Comparison of ENCODE assay signal across 8 cellular contexts in genomic region chr17:28371245-28372202, GRCh38. TPM values are rescaled to one million over a fixed set of nuclear protein-coding genes. Genes with fewer than 3 reads are reported as not detected.
DNase-seq lines count a peak whose midpoint lies in the region; ATAC-seq and TF ChIP-seq lines count a peak whose summit lies in the region.

Gene SARM1 (plus strand): TSS chr17:28371694. CDS start chr17:28372033, 339 bp downstream.

- ATAC-seq in HG03039 (IDR thresholded peaks at IDR 0.05; ENCODE audit: unreplicated experiment) = peak; percentile 41
- ATAC-seq in activated CD8-positive, alpha-beta T cell treated with anti-CD3 and anti-CD28 coated beads for 36 hours = peak; percentile 95

- H3K27ac Mint-ChIP-seq in activated CD8-positive, alpha-beta T cell treated with anti-CD3 and anti-CD28 coated beads for 36 hours = peak within 1 kb of the TSS; percentile 86

- intact Hi-C loops in activated CD8-positive, alpha-beta T cell treated with anti-CD3 and anti-CD28 coated beads for 36 hours (cut with micrococcal nuclease) = no loop called here

- POLR2A ChIA-PET in activated CD8-positive, alpha-beta T cell treated with anti-CD3 and anti-CD28 coated beads for 36 hours (lab: Charles Lee) = interaction anchor here (0.6 to 5.5 kb wide), 6 partner anchors 9 to 190 kb away, joined by 3 to 35 read pairs (median 6); partner anchors contain the start of gene POLDIP2

- H3K4me1 Mint-ChIP-seq in activated CD8-positive, alpha-beta T cell treated with anti-CD3 and anti-CD28 coated beads for 36 hours (ENCODE audit: low read depth) = peaks cover 20% of the 10 kb centered on the region

- peak within 1 kb of the TSS; percentile 84 for H3K4me3 Mint-ChIP-seq in activated CD8-positive, alpha-beta T cell treated with anti-CD3 and anti-CD28 coated beads for 36 hours

- no peaks in the 10 kb centered on the region for H3K27me3 Mint-ChIP-seq in activated CD8-positive, alpha-beta T cell treated with anti-CD3 and anti-CD28 coated beads for 36 hours

- H3K36me3 Mint-ChIP-seq in activated CD8-positive, alpha-beta T cell treated with anti-CD3 and anti-CD28 coated beads for 36 hours (ENCODE audit: low read depth) = peaks cover 9% of the 10 kb centered on the region

- CTCF ChIA-PET in activated CD8-positive, alpha-beta T cell treated with anti-CD3 and anti-CD28 coated beads for 36 hours (lab: Charles Lee) = interaction anchor here (1.4 to 1.7 kb wide), 2 partner anchors 13 to 43 kb away, joined by 3 to 4 read pairs; no protein-coding TSS in a partner anchor

- no peak for TF ChIP-seq CTCF in activated CD8-positive, alpha-beta T cell treated with anti-CD3 and anti-CD28 coated beads for 36 hours (IDR thresholded peaks at IDR 0.05)

- DNase-seq in NK-92 treated with Interleukin-12 subunit alpha and Interleukin-12 subunit beta, amount 100 ng/mL, for 24 hours (lab: John Stamatoyannopoulos, UW) = peak; percentile 92
- DNase-seq in NK-92 (lab: John Stamatoyannopoulos, UW; ENCODE audit: unreplicated experiment) (no peak), NCI-H460 (ENCODE audit: extremely low read depth, low read depth) (peak; percentile 79), ecto neural progenitor cell (ENCODE audit: low spot score) (peak; percentile 99), medulla oblongata (ENCODE audit: extremely low spot score) (peak; percentile 83)
- peak; percentile 97 for DNase-seq in activated CD8-positive, alpha-beta T cell treated with anti-CD3 and anti-CD28 coated beads for 36 hours
- peak; percentile 66 to 89 (median 69) for DNase-seq in stimulated activated CD4-positive, alpha-beta T cell treated with anti-CD3 and anti-CD28 coated beads, TNF-alpha, amount 100 ng/mL, for 24 hours (ENCODE audit: low read depth in 3 of 3)

- no peaks in the 10 kb centered on the region for H3K9me3 Mint-ChIP-seq in activated CD8-positive, alpha-beta T cell treated with anti-CD3 and anti-CD28 coated beads for 36 hours

RNA-seq across cellular contexts. Expression of gene SARM1, which starts in this region (rescaled TPM):
- total RNA-seq in NCI-H460 (2014; rRNA removed; shearing (Covaris generic)) = 4.5 and 6.1 TPM in 2 replicates
- 7.0 and 12.9 TPM in 2 replicates for polyA plus RNA-seq in NCI-H460 (2014; cell fraction: nucleus; rRNA removed)
- total RNA-seq in activated CD8-positive, alpha-beta T cell treated with anti-CD3 and anti-CD28 coated beads for 36 hours = 10 to 100 TPM; 16.7 to 19.8 TPM
